Comparison of ENCODE assay signal across 2 cellular contexts in the genomic region with DNA sequence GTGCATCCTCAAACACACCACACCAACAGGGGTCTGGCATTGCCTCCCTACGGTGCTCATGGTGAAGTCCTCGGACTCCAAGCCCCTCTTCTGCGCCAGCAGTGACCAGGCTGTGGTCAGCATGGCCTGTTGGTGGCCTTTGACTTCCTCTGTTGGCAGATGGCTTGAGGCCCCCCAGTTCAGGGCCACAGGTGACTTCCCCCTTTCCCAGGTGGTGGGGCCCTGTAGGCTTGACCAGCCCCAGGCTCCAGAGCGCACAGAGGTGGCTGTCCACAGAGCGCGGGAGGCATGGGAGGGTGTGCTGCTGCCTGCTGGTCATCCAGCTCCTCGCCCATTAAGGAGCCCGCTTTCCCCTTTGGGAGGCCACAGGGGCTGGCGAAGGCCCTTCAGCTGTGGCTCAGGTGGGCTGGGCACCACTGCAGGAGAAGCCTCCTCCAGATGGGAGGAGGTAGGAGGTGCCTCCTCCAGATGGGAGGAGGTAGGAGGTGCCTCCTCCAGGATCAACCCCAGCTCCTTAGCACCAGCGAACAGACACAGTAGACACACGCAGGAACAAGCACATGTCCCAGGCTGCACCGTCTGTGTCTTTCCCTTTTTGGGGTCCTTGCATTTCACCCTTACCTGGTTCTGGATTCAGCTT.
A peak's percentile ranks its signal among the peaks of the same experiment; 100 is the strongest.
TF ChIP-seq lines count a peak whose summit lies in the region.

No MANE protein-coding gene starts in this region.

TF ChIP-seq in HepG2, 621 proteins besides CTCF, POLR2A, EP300 and RAD21:
- TF ChIP-seq ZNF768 (CRISPR knock-in tag; IDR thresholded peaks at IDR 0.05), result 0 out of 2 replicates have a peak, but pooled peaks have one; percentile 17
- TF ChIP-seq SP2 (CRISPR knock-in tag; IDR thresholded peaks at IDR 0.05), result 0 out of 2 replicates have a peak, but pooled peaks have one; percentile 34
- TF ChIP-seq ZNF205 (CRISPR knock-in tag; IDR thresholded peaks at IDR 0.05), result no peak

TF ChIP-seq in GM23338, 12 proteins besides CTCF, POLR2A, EP300 and RAD21:
- no peak for TF ChIP-seq NANOG (IDR thresholded peaks at IDR 0.05; ENCODE audit: borderline replicate concordance)
- no peak for TF ChIP-seq STAT1 (IDR thresholded peaks at IDR 0.05; ENCODE audit: unreplicated experiment)
- no peak for TF ChIP-seq ZNF114 (CRISPR knock-in tag; IDR thresholded peaks at IDR 0.05)
- TF ChIP-seq, protein P1, sequence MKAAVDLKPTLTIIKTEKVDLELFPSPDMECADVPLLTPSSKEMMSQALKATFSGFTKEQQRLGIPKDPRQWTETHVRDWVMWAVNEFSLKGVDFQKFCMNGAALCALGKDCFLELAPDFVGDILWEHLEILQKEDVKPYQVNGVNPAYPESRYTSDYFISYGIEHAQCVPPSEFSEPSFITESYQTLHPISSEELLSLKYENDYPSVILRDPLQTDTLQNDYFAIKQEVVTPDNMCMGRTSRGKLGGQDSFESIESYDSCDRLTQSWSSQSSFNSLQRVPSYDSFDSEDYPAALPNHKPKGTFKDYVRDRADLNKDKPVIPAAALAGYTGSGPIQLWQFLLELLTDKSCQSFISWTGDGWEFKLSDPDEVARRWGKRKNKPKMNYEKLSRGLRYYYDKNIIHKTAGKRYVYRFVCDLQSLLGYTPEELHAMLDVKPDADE (IDR thresholded peaks at IDR 0.05), result no peak
- no peak for TF ChIP-seq EZH2 (IDR thresholded peaks at IDR 0.05; ENCODE audit: low read depth, unreplicated experiment)
- TF ChIP-seq, protein P2, sequence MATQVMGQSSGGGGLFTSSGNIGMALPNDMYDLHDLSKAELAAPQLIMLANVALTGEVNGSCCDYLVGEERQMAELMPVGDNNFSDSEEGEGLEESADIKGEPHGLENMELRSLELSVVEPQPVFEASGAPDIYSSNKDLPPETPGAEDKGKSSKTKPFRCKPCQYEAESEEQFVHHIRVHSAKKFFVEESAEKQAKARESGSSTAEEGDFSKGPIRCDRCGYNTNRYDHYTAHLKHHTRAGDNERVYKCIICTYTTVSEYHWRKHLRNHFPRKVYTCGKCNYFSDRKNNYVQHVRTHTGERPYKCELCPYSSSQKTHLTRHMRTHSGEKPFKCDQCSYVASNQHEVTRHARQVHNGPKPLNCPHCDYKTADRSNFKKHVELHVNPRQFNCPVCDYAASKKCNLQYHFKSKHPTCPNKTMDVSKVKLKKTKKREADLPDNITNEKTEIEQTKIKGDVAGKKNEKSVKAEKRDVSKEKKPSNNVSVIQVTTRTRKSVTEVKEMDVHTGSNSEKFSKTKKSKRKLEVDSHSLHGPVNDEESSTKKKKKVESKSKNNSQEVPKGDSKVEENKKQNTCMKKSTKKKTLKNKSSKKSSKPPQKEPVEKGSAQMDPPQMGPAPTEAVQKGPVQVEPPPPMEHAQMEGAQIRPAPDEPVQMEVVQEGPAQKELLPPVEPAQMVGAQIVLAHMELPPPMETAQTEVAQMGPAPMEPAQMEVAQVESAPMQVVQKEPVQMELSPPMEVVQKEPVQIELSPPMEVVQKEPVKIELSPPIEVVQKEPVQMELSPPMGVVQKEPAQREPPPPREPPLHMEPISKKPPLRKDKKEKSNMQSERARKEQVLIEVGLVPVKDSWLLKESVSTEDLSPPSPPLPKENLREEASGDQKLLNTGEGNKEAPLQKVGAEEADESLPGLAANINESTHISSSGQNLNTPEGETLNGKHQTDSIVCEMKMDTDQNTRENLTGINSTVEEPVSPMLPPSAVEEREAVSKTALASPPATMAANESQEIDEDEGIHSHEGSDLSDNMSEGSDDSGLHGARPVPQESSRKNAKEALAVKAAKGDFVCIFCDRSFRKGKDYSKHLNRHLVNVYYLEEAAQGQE (IDR thresholded peaks at IDR 0.05; ENCODE audit: unreplicated experiment), result no peak
- TF ChIP-seq EZH2phosphoT487 (IDR thresholded peaks at IDR 0.05; ENCODE audit: unreplicated experiment), result no peak
- TF ChIP-seq POLR2AphosphoS5 (IDR thresholded peaks at IDR 0.05; ENCODE audit: low read depth), result no peak
